Comparison of ENCODE assay signal across 16 cellular contexts in genomic region chr12:92032101-92032500, GRCh38.
DNase-seq lines count a peak whose midpoint lies in the region; ATAC-seq, FAIRE-seq and TF ChIP-seq lines count a peak whose summit lies in the region.
"Had no signal": no experiment of that assay in that cellular context is flagged by ENCODE, and none has a peak within 500 bp of the region (broad histone marks: within the 10 kb centered on the region; RNA-seq: fewer than 3 reads in every experiment).

No MANE protein-coding gene starts in this region.

- no peak for DNase-seq in CD4-positive, alpha-beta memory T cell
- no peak for DNase-seq in IMR-90
- no peak for DNase-seq in astrocyte (ENCODE audit: low read depth)
- DNase-seq in medulla oblongata (ENCODE audit: extremely low spot score), result no peak
- no peak for DNase-seq in erythroblast (lab: John Stamatoyannopoulos, UW)
- DNase-seq in stimulated activated CD8-positive, alpha-beta memory T cell treated with anti-CD3 and anti-CD28 coated beads, Interleukin-4, amount 100 ng/mL, for 48 hours, result no peak
- DNase-seq in MV-4-11 (lab: John Stamatoyannopoulos, UW), result no peak
- DNase-seq: activated CD4-positive, alpha-beta T cell treated with anti-CD3 and anti-CD28 coated beads for 48 hours; activated effector memory CD4-positive, alpha-beta T cell treated with anti-CD3 and anti-CD28 coated beads, Interleukin-2, amount 50 U/mL, for 16 hours; mucosa of descending colon; NCI-H2081; RPMI8226; thyroid gland had no signal

- H4K5ac ChIP-seq in IMR-90 (ENCODE audit: low read depth, low read length), result no peak overlapping the region

- peak overlapping the region; percentile 91 to 98 (median 96) for H3K27ac Mint-ChIP-seq in CD4-positive, alpha-beta memory T cell
- H3K27ac Mint-ChIP-seq in astrocyte (ENCODE audit: unreplicated experiment), result no peak overlapping the region

- no TSS peak for BruUV-seq in IMR-90 (replicated peaks; lab: Mats Ljungman, UMichigan)

- H2AFZ ChIP-seq in IMR-90 (replicated peaks; ENCODE audit: low read length, poor library complexity), result no peak overlapping the region
- no peak overlapping the region for H2AFZ ChIP-seq in astrocyte (ENCODE audit: low read depth, low read length)

- H3K4ac ChIP-seq in IMR-90 (ENCODE audit: low read depth, low read length), result no peak overlapping the region; the same call in 1 of the 2 replicates

- dilution Hi-C loops in IMR-90 (cut with HindIII; ENCODE audit: low sequenced_read_pairs, unreplicated experiment), result no loop called here

- TF ChIP-seq POLR2A in IMR-90 (IDR thresholded peaks at IDR 0.05; ENCODE audit: low read depth, low read length), result no peak
- no peak for TF ChIP-seq POLR2A in erythroblast (IDR thresholded peaks at IDR 0.05; ENCODE audit: low read length)

- peak overlapping the region in 7 of 8 donors; percentile 17 to 84 (median 79) for H3K4me3 Mint-ChIP-seq in CD4-positive, alpha-beta memory T cell
- no peak overlapping the region for H3K4me3 Mint-ChIP-seq in astrocyte (ENCODE audit: unreplicated experiment)

- H3K23ac ChIP-seq in IMR-90 (ENCODE audit: low read depth, low read length), result no peak overlapping the region

- TF ChIP-seq CTCF in IMR-90 (conservative IDR thresholded peaks at IDR 0.05; ENCODE audit: low read depth, low read length) (no peak), astrocyte (IDR thresholded peaks at IDR 0.05; ENCODE audit: insufficient read depth, low read depth, low read length) (no peak)

- POLR2A ChIA-PET in CD4-positive, alpha-beta memory T cell (lab: Charles Lee; ENCODE audit: partially characterized antibody), result interaction anchor here (0.7 to 15.9 kb wide), 13 partner anchors 10 to 376 kb away, joined by 3 to 525 read pairs (median 11); partner anchors contain the start of gene BTG1
- POLR2A ChIA-PET in IMR-90 (lab: Charles Lee; ENCODE audit: unreplicated experiment), result no interaction called here

- no peaks in the 10 kb centered on the region for H3K79me2 ChIP-seq in astrocyte (ENCODE audit: insufficient read depth, low read length)

- H2BK15ac ChIP-seq in IMR-90 (ENCODE audit: low read depth, low read length), result 0 out of 3 replicates have a peak overlapping the region, but pooled peaks have one; percentile 47

- no peak overlapping the region for H3K18ac ChIP-seq in IMR-90 (ENCODE audit: low read depth, low read length)

- H3K27ac ChIP-seq in CD4-positive, alpha-beta memory T cell (ENCODE audit: low read depth, low read length), result peak overlapping the region; percentile 26
- H3K27ac ChIP-seq in IMR-90 (ENCODE audit: insufficient read depth, low read length), result no peak overlapping the region
- H3K27ac ChIP-seq in astrocyte (ENCODE audit: low read depth, low read length), result no peak overlapping the region
- H3K27ac ChIP-seq in rectal smooth muscle tissue (ENCODE audit: low read depth, low read length), result peak overlapping the region; percentile 6
- H3K27ac ChIP-seq: thyroid gland had no signal

- H2BK120ac ChIP-seq in IMR-90 (ENCODE audit: low read depth, low read length), result peak overlapping the region; percentile 28; the same call in 1 of the 2 replicates

- H4K20me1 ChIP-seq in IMR-90 (ENCODE audit: insufficient read depth, low read length) (no peaks in the 10 kb centered on the region), astrocyte (ENCODE audit: insufficient read depth, low read length) (no peaks in the 10 kb centered on the region)

- peaks cover 0 to 3% of the 10 kb centered on the region in 2 experiments; a peak in 1 of 4 replicates for H3K79me1 ChIP-seq in IMR-90 (ENCODE audit: low read depth in 1 of 2, low read length in 2 of 2)

- H4K8ac ChIP-seq in IMR-90 (ENCODE audit: low read depth in 2 of 2, low read length in 2 of 2), result no peak overlapping the region

- FAIRE-seq in astrocyte (lab: Jason Lieb, UNC), result peak; percentile 17
- FAIRE-seq: frontal cortex, G401.6 had no signal

- no peak overlapping the region for H2AK9ac ChIP-seq in IMR-90 (replicated peaks; ENCODE audit: low read depth, low read length, poor library complexity)

- no peak overlapping the region for H4K91ac ChIP-seq in IMR-90 (ENCODE audit: insufficient read depth, low read depth, low read length)

- no peak overlapping the region for H2BK5ac ChIP-seq in IMR-90 (ENCODE audit: low read depth, low read length, poor library complexity, severe bottlenecking)

- H3K36me3 ChIP-seq in CD4-positive, alpha-beta memory T cell (ENCODE audit: insufficient read depth, low read length), result no peaks in the 10 kb centered on the region
- no peaks in the 10 kb centered on the region for H3K36me3 ChIP-seq in IMR-90 (ENCODE audit: control insufficient read depth, insufficient read depth, low read length)
- no peaks in the 10 kb centered on the region for H3K36me3 ChIP-seq in astrocyte (ENCODE audit: insufficient read depth, low read length)
- no peaks in the 10 kb centered on the region for H3K36me3 ChIP-seq in rectal smooth muscle tissue (ENCODE audit: control insufficient read depth, insufficient read depth, low read length)
- H3K36me3 ChIP-seq: thyroid gland had no signal

- H3K36me3 Mint-ChIP-seq in CD4-positive, alpha-beta memory T cell, result peaks cover 4 to 9% of the 10 kb centered on the region in 2 donors
- H3K36me3 Mint-ChIP-seq in astrocyte (ENCODE audit: low read depth, unreplicated experiment), result no peaks in the 10 kb centered on the region

- peaks cover 99% of the 10 kb centered on the region for H3K4me1 ChIP-seq in CD4-positive, alpha-beta memory T cell (ENCODE audit: insufficient read depth, low read length)
- peaks cover 3% of the 10 kb centered on the region for H3K4me1 ChIP-seq in IMR-90 (ENCODE audit: control insufficient read depth, insufficient read depth, low read length)
- peaks cover 15% of the 10 kb centered on the region for H3K4me1 ChIP-seq in astrocyte (ENCODE audit: insufficient read depth, low read length)
- peaks cover 36% of the 10 kb centered on the region for H3K4me1 ChIP-seq in rectal smooth muscle tissue (ENCODE audit: control insufficient read depth, insufficient read depth, low read length)

- H3K27me3 Mint-ChIP-seq in CD4-positive, alpha-beta memory T cell, result no peaks in the 10 kb centered on the region
- H3K27me3 Mint-ChIP-seq in astrocyte (ENCODE audit: low read depth, unreplicated experiment), result no peaks in the 10 kb centered on the region

- WGBS in IMR-90 (ENCODE audit: extremely low coverage in 2 of 2, insufficient read length in 1 of 2), 2 experiments, result no CpG with 5 or more reads among the region's 1 CpG

- no peak for TF ChIP-seq RAD21 in IMR-90 (IDR thresholded peaks at IDR 0.05; ENCODE audit: low read length)

- H2BK20ac ChIP-seq in IMR-90 (ENCODE audit: low read depth, low read length), result peak overlapping the region; percentile 18; the same call in 1 of the 2 replicates

- intact Hi-C loops in CD4-positive, alpha-beta memory T cell (cut with micrococcal nuclease), result loop anchor here (5.0 kb wide), 3 partner anchors 40 to 370 kb away; no protein-coding TSS in a partner anchor
- intact Hi-C loops in IMR-90 (cut with micrococcal nuclease), result no loop called here

- H3K9me3 ChIP-seq in CD4-positive, alpha-beta memory T cell (ENCODE audit: control insufficient read depth in 1 of 2, low read length in 2 of 2), result no peaks in the 10 kb centered on the region
- H3K9me3 ChIP-seq in IMR-90 (ENCODE audit: control insufficient read depth, insufficient read depth, low read length) (no peaks in the 10 kb centered on the region), astrocyte (ENCODE audit: insufficient read depth, low read depth, low read length) (no peaks in the 10 kb centered on the region)
- H3K9me3 ChIP-seq: mucosa of descending colon, thyroid gland had no signal

- in situ Hi-C loops in IMR-90 (cut with MboI; ENCODE audit: low sequenced_read_pairs), result no loop called here

- no peaks in the 10 kb centered on the region for H3K27me3 ChIP-seq in CD4-positive, alpha-beta memory T cell (ENCODE audit: insufficient read depth, low read length)
- no peaks in the 10 kb centered on the region for H3K27me3 ChIP-seq in IMR-90 (ENCODE audit: control insufficient read depth, insufficient read depth, low read length)
- H3K27me3 ChIP-seq in astrocyte (ENCODE audit: insufficient read depth, low read length), result no peaks in the 10 kb centered on the region
- H3K27me3 ChIP-seq in rectal smooth muscle tissue (ENCODE audit: control insufficient read depth, insufficient read depth, low read length), result no peaks in the 10 kb centered on the region
- H3K27me3 ChIP-seq: thyroid gland had no signal

- H3K9me3 Mint-ChIP-seq in CD4-positive, alpha-beta memory T cell, result peaks cover 0 to 5% (median 5%) of the 10 kb centered on the region in 8 donors
- peaks cover 7% of the 10 kb centered on the region for H3K9me3 Mint-ChIP-seq in astrocyte (ENCODE audit: unreplicated experiment)

- CTCF ChIA-PET in CD4-positive, alpha-beta memory T cell (lab: Charles Lee; ENCODE audit: partially characterized antibody), result interaction anchor here (0.9 to 6.4 kb wide), 8 partner anchors 11 to 221 kb away, joined by 3 to 48 read pairs (median 10); partner anchors contain the start of gene BTG1
- CTCF ChIA-PET in IMR-90 (lab: Yijun Ruan, JAX), result interaction anchor here (0.9 kb wide), 1 partner anchor 50 kb away, joined by 3 read pairs; no protein-coding TSS in a partner anchor

- H3K9me1 ChIP-seq in IMR-90 (ENCODE audit: insufficient read depth, low read length), result peaks cover 6% of the 10 kb centered on the region; the same call in 1 of the 2 replicates

- H3K56ac ChIP-seq in IMR-90 (ENCODE audit: extremely low read depth, insufficient read depth, low read length), result no peak overlapping the region

- no peak overlapping the region for H2AK5ac ChIP-seq in IMR-90 (ENCODE audit: low read depth, low read length)

- peaks cover 80 to 100% (median 89%) of the 10 kb centered on the region in 4 donors for H3K4me1 Mint-ChIP-seq in CD4-positive, alpha-beta memory T cell
- H3K4me1 Mint-ChIP-seq in astrocyte (ENCODE audit: low read depth, unreplicated experiment), result peaks cover 15% of the 10 kb centered on the region

- 0 out of 2 replicates have a peak overlapping the region, but pooled peaks have one; percentile 18 for H3K14ac ChIP-seq in IMR-90 (replicated peaks; ENCODE audit: low read depth, low read length)

- H3K4me2 ChIP-seq in IMR-90 (ENCODE audit: low read depth, low read length), result no peak overlapping the region
- H3K4me2 ChIP-seq in astrocyte (ENCODE audit: low read length), result no peak overlapping the region

- peak overlapping the region in 1 of 2 donors; percentile 24 for H3K4me3 ChIP-seq in CD4-positive, alpha-beta memory T cell (ENCODE audit: low read length in 2 of 2)
- no peak overlapping the region for H3K4me3 ChIP-seq in IMR-90 (ENCODE audit: insufficient read depth, low read depth, low read length)
- H3K4me3 ChIP-seq in astrocyte (ENCODE audit: insufficient read depth, low read depth, low read length), result no peak overlapping the region
- H3K4me3 ChIP-seq in rectal smooth muscle tissue (ENCODE audit: low read length), result no peak overlapping the region
- H3K4me3 ChIP-seq: mucosa of descending colon, thyroid gland had no signal

- ATAC-seq in IMR-90 (ENCODE audit: low read depth), result no peak
- ATAC-seq: mucosa of descending colon had no signal

- H3K9ac ChIP-seq in IMR-90 (ENCODE audit: low read depth, low read length), result no peak overlapping the region
- H3K9ac ChIP-seq in astrocyte (ENCODE audit: low read length), result no peak overlapping the region
- H3K9ac ChIP-seq in rectal smooth muscle tissue (ENCODE audit: low read length), result no peak overlapping the region

TF ChIP-seq in IMR-90, 13 proteins besides CTCF, POLR2A, EP300 and RAD21 (continues in another document):
- TF ChIP-seq BHLHE40 (IDR thresholded peaks at IDR 0.05; ENCODE audit: low read depth, low read length) (no peak), CHD1 (IDR thresholded peaks at IDR 0.05; ENCODE audit: low read depth, low read length) (no peak)

Comparison
In these comparisons a context has a peak if more than half of its experiments do, and no peak if none do; other contexts are left out.
1. H3K27ac ChIP-seq: peak in CD4-positive, alpha-beta memory T cell (single experiment) and rectal smooth muscle tissue (single experiment); none in IMR-90 (single experiment) and astrocyte (single experiment).